7 cellular contexts compared by ENCODE assay signal in the genomic region with DNA sequence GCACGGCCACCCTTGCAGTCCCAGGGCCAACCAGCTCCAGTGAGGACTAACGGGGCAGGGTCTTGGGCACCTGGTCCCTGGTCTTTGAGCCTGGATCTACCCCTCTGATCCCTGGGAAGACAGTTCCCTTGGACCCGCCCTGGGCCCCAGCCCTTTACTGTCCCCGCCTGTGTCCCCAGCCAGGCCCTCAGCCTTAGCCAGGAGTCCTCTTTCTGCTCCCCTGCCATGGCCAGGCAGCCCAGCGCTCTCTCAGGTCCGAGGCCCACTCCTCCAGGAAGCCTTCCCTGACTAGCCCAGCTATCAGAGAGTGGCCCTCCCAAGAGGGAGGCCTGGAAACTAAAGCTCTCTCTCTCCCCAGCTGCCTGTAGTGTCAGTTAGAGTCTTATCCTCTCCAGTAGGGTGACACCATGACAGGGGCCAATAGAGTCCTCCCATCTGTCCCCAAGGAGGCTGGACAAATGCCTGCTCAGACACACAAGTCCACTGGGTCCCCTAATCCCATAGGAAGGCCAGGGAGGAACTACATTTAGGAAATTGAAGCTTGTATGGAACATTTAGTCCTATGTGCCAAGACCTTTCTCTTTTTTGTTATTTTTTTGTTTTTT.
DNase-seq lines count a peak whose midpoint lies in the region; ATAC-seq and TF ChIP-seq lines count a peak whose summit lies in the region.
"Not testable (repeated sequence)": the region's sequence is repeated elsewhere in the genome, so short reads cannot be mapped to it uniquely, and the experiment has no call there.

No MANE protein-coding gene starts in this region.

- H3K27me3 ChIP-seq in lower lobe of right lung (ENCODE audit: low read depth): not testable (repeated sequence)

- TF ChIP-seq CTCF in activated B cell treated with CpG ODN at 0.5 μM for 24 hours (IDR thresholded peaks at IDR 0.05); lower lobe of right lung (IDR thresholded peaks at IDR 0.05): not testable (repeated sequence)

- H3K27ac ChIP-seq in lower lobe of right lung: not testable (repeated sequence)

- not testable (repeated sequence) for H3K4me3 ChIP-seq in lower lobe of right lung

- ATAC-seq in GM19035 (IDR thresholded peaks at IDR 0.05; ENCODE audit: unreplicated experiment): peak; percentile 44
- peak; percentile 28 for ATAC-seq in GM21390 (IDR thresholded peaks at IDR 0.05; ENCODE audit: unreplicated experiment)
- ATAC-seq in HG02588 (IDR thresholded peaks at IDR 0.05; ENCODE audit: unreplicated experiment): peak; percentile 27
- peak; percentile 45 for ATAC-seq in HG02981 (IDR thresholded peaks at IDR 0.05; ENCODE audit: unreplicated experiment)
- peak; percentile 57 for ATAC-seq in HG03280 (IDR thresholded peaks at IDR 0.05; ENCODE audit: unreplicated experiment)
- ATAC-seq in activated B cell treated with CpG ODN at 0.5 μM for 24 hours (ENCODE audit: low read depth): peak; percentile 29
- ATAC-seq in lower lobe of right lung: peak; percentile 42 to 45

- H3K27me3 Mint-ChIP-seq in activated B cell treated with CpG ODN at 0.5 μM for 24 hours: not testable (repeated sequence)

- not testable (repeated sequence) for H3K4me1 ChIP-seq in lower lobe of right lung

- intact Hi-C loops in activated B cell treated with CpG ODN at 0.5 μM for 24 hours (cut with micrococcal nuclease); lower lobe of right lung (cut with DNase I): not testable (repeated sequence)

- not testable (repeated sequence) for DNase-seq in activated B cell treated with CpG ODN at 0.5 μM for 24 hours, lower lobe of right lung

- H3K36me3 ChIP-seq in lower lobe of right lung: not testable (repeated sequence)

- H3K36me3 Mint-ChIP-seq in activated B cell treated with CpG ODN at 0.5 μM for 24 hours (ENCODE audit: low read depth): not testable (repeated sequence)

- H3K9me3 Mint-ChIP-seq in activated B cell treated with CpG ODN at 0.5 μM for 24 hours: not testable (repeated sequence)

- not testable (repeated sequence) for H3K4me1 Mint-ChIP-seq in activated B cell treated with CpG ODN at 0.5 μM for 24 hours

- POLR2A ChIA-PET in activated B cell treated with CpG ODN at 0.5 μM for 24 hours (lab: Charles Lee): not testable (repeated sequence)

- not testable (repeated sequence) for H3K27ac Mint-ChIP-seq in activated B cell treated with CpG ODN at 0.5 μM for 24 hours

- H3K9me3 ChIP-seq in lower lobe of right lung: not testable (repeated sequence)

- H3K4me3 Mint-ChIP-seq in activated B cell treated with CpG ODN at 0.5 μM for 24 hours: not testable (repeated sequence)

- CTCF ChIA-PET in activated B cell treated with CpG ODN at 0.5 μM for 24 hours (lab: Charles Lee): not testable (repeated sequence)
